In genomic region chr13:112790735-112791641, GRCh38 we compare ENCODE assay signal across 23 cellular contexts.
A peak's percentile ranks its signal among the peaks of the same experiment; 100 is the strongest.
DNase-seq lines count a peak whose midpoint lies in the region; ATAC-seq, FAIRE-seq and TF ChIP-seq lines count a peak whose summit lies in the region.
"Had no signal": no experiment of that assay in that cellular context is flagged by ENCODE, and none has a peak within 500 bp of the region (broad histone marks: within the 10 kb centered on the region; RNA-seq: fewer than 3 reads in every experiment).

No MANE protein-coding gene starts in this region.

- H3K27me3 ChIP-seq in body of pancreas = no peaks in the 10 kb centered on the region
- H3K27me3 ChIP-seq in HepG2 (ENCODE audit: control insufficient read depth in 1 of 2, insufficient read depth in 2 of 2, low read length in 2 of 2) = no peaks in the 10 kb centered on the region
- no peaks in the 10 kb centered on the region for H3K27me3 ChIP-seq in uterus
- H3K27me3 ChIP-seq: esophagus squamous epithelium, Peyer's patch, right lobe of liver had no signal

- no TSS peak for BruUV-seq in HepG2 (replicated peaks; lab: Mats Ljungman, UMichigan)

- CTCF ChIA-PET in HepG2 (lab: Yijun Ruan, JAX; ENCODE audit: low intra/inter-chr PET ratio, low total read pairs) = no interaction called here

- H3K9ac ChIP-seq in HepG2 (ENCODE audit: insufficient read depth, low read depth, low read length) = no peak overlapping the region
- H3K9ac ChIP-seq: SK-N-SH had no signal

- FAIRE-seq in HepG2 (lab: Jason Lieb, UNC) = no peak

- TF ChIP-seq EP300 in HepG2 (IDR thresholded peaks at IDR 0.05; ENCODE audit: low read depth in 2 of 2, low read length in 2 of 2) (no peak), HepG2 (CRISPR knock-in tag; IDR thresholded peaks at IDR 0.05; ENCODE audit: borderline replicate concordance) (no peak)

- WGBS in body of pancreas, 2 donors = 80 to 83% methylated on average over 9 to 17 of the region's 18 CpGs
- WGBS in HepG2 (ENCODE audit: low lambda C conversion rate) = 100% methylated on average over 9 of the region's 18 CpGs

- in situ Hi-C loops in HepG2 (cut with HindIII; ENCODE audit: extremely low pct_ligation_motif_present, low pct_unique_long_range_greater_than_20kb) = no loop called here

- no peaks in the 10 kb centered on the region for H4K20me1 ChIP-seq in HepG2 (ENCODE audit: insufficient read depth, low read length)

- no peak overlapping the region for H3K4me3 Mint-ChIP-seq in stimulated activated naive CD8-positive, alpha-beta T cell treated with anti-CD3 and anti-CD28 coated beads, Interleukin-15, amount 100 ng/mL, for 72 hours
- H3K4me3 Mint-ChIP-seq: activated CD4-positive, alpha-beta T cell treated with anti-CD3 and anti-CD28 coated beads, Interleukin-2, amount 10 ng/mL, durations not matched to agents 7 days and 5 days; activated naive CD4-positive, alpha-beta T cell treated with anti-CD3 and anti-CD28 coated beads, Interleukin-2, amount 50 U/mL, for 24 hours; mesothelial cell of epicardium; neural crest cell had no signal

- H3K4me1 ChIP-seq in body of pancreas (peaks cover 23% of the 10 kb centered on the region), HepG2 (ENCODE audit: insufficient read depth, low read length) (no peaks in the 10 kb centered on the region), uterus (no peaks in the 10 kb centered on the region)
- H3K4me1 ChIP-seq: esophagus squamous epithelium, Peyer's patch, right lobe of liver had no signal

- no peak for TF ChIP-seq CTCF in body of pancreas (IDR thresholded peaks at IDR 0.05)
- TF ChIP-seq CTCF in HepG2 (CRISPR knock-in tag; IDR thresholded peaks at IDR 0.05) = 0 out of 2 replicates have a peak, but pooled peaks have one; percentile 17
- TF ChIP-seq CTCF in uterus (IDR thresholded peaks at IDR 0.05) = no peak

- H3K36me3 ChIP-seq in body of pancreas (replicated peaks in 1 of 2; ENCODE audit: insufficient read depth in 1 of 2, low read depth in 2 of 2) = peaks cover 0 to 2% of the 10 kb centered on the region in 2 donors
- H3K36me3 ChIP-seq in HepG2 (replicated peaks in 1 of 2; ENCODE audit: control insufficient read depth in 1 of 2, insufficient read depth in 2 of 2, low read length in 2 of 2) = peaks cover 14 to 48% of the 10 kb centered on the region in 2 experiments; a peak in 4 of 5 replicates
- no peaks in the 10 kb centered on the region for H3K36me3 ChIP-seq in uterus
- H3K36me3 ChIP-seq: right lobe of liver had no signal

- H3K4me3 ChIP-seq in body of pancreas = no peak overlapping the region
- no peak overlapping the region for H3K4me3 ChIP-seq in HepG2 (replicated peaks in 1 of 3; ENCODE audit: insufficient read depth in 1 of 3, low read depth in 2 of 3, low read length in 3 of 3)
- no peak overlapping the region for H3K4me3 ChIP-seq in uterus
- H3K4me3 ChIP-seq: esophagus squamous epithelium, Peyer's patch, right lobe of liver had no signal

- TF ChIP-seq POLR2A in body of pancreas (IDR thresholded peaks at IDR 0.05) = no peak
- TF ChIP-seq POLR2A in HepG2 (IDR thresholded peaks at IDR 0.05; ENCODE audit: insufficient read depth in 1 of 2, low read depth in 2 of 2, low read length in 2 of 2) = no peak
- no peak for TF ChIP-seq POLR2A in uterus (IDR thresholded peaks at IDR 0.05)

- no peaks in the 10 kb centered on the region for H3K9me3 ChIP-seq in body of pancreas
- H3K9me3 ChIP-seq in HepG2 (ENCODE audit: low read length) = no peaks in the 10 kb centered on the region
- H3K9me3 ChIP-seq in uterus = no peaks in the 10 kb centered on the region
- H3K9me3 ChIP-seq: esophagus squamous epithelium, Peyer's patch, right lobe of liver, SK-N-SH had no signal

- no peaks in the 10 kb centered on the region for H3K27me3 Mint-ChIP-seq in stimulated activated naive CD8-positive, alpha-beta T cell treated with anti-CD3 and anti-CD28 coated beads, Interleukin-15, amount 100 ng/mL, for 72 hours
- H3K27me3 Mint-ChIP-seq: activated CD4-positive, alpha-beta T cell treated with anti-CD3 and anti-CD28 coated beads, Interleukin-2, amount 10 ng/mL, durations not matched to agents 7 days and 5 days; activated naive CD4-positive, alpha-beta T cell treated with anti-CD3 and anti-CD28 coated beads, Interleukin-2, amount 50 U/mL, for 24 hours had no signal

- no peaks in the 10 kb centered on the region for H3K79me2 ChIP-seq in HepG2 (ENCODE audit: insufficient read depth, low read length)

- no peak overlapping the region for H3K4me2 ChIP-seq in HepG2 (ENCODE audit: low read depth, low read length)
- H3K4me2 ChIP-seq: SK-N-SH had no signal

- H3K4me1 Mint-ChIP-seq in stimulated activated naive CD8-positive, alpha-beta T cell treated with anti-CD3 and anti-CD28 coated beads, Interleukin-15, amount 100 ng/mL, for 72 hours = peaks cover 12% of the 10 kb centered on the region
- H3K4me1 Mint-ChIP-seq: mesothelial cell of epicardium, neural crest cell had no signal

- POLR2A ChIA-PET in HepG2 (lab: Yijun Ruan, JAX) = no interaction called here

- no peak overlapping the region for H3K27ac Mint-ChIP-seq in stimulated activated naive CD8-positive, alpha-beta T cell treated with anti-CD3 and anti-CD28 coated beads, Interleukin-15, amount 100 ng/mL, for 72 hours
- H3K27ac Mint-ChIP-seq: activated CD4-positive, alpha-beta T cell treated with anti-CD3 and anti-CD28 coated beads, Interleukin-2, amount 10 ng/mL, durations not matched to agents 7 days and 5 days; activated naive CD4-positive, alpha-beta T cell treated with anti-CD3 and anti-CD28 coated beads, Interleukin-2, amount 50 U/mL, for 24 hours; mesothelial cell of epicardium had no signal

- no peak for TF ChIP-seq RAD21 in HepG2 (CRISPR knock-in tag; IDR thresholded peaks at IDR 0.05)

- ATAC-seq in stimulated activated naive CD8-positive, alpha-beta T cell treated with anti-CD3 and anti-CD28 coated beads, Interleukin-15, Interleukin-2, amounts not matched to agents 100 U/mL and 50 U/mL, for 24 hours = peak; percentile 19
- no peak for ATAC-seq in stimulated activated naive CD8-positive, alpha-beta T cell treated with anti-CD3 and anti-CD28 coated beads, Interleukin-15, amount 100 ng/mL, for 72 hours
- peak; percentile 70 for ATAC-seq in body of pancreas
- no peak; the same call in 2 of the 3 replicates for ATAC-seq in HepG2

- no peak overlapping the region for H2AFZ ChIP-seq in HepG2 (ENCODE audit: low read length)

- peaks cover 0 to 6% of the 10 kb centered on the region in 2 donors for H3K9me3 Mint-ChIP-seq in stimulated activated naive CD8-positive, alpha-beta T cell treated with anti-CD3 and anti-CD28 coated beads, Interleukin-15, amount 100 ng/mL, for 72 hours
- H3K9me3 Mint-ChIP-seq: activated CD4-positive, alpha-beta T cell treated with anti-CD3 and anti-CD28 coated beads, Interleukin-2, amount 10 ng/mL, durations not matched to agents 7 days and 5 days; activated naive CD4-positive, alpha-beta T cell treated with anti-CD3 and anti-CD28 coated beads, Interleukin-2, amount 50 U/mL, for 24 hours; neural crest cell had no signal

- intact Hi-C loops in body of pancreas (cut with DNase I) = no loop called here
- intact Hi-C loops in HepG2 (cut with micrococcal nuclease; ENCODE audit: unreplicated experiment) = no loop called here
- intact Hi-C loops in uterus (cut with DNase I; ENCODE audit: low total_unique reads) = no loop called here

- peak overlapping the region in 3 of 4 donors; percentile 57 to 64 (median 62) for H3K27ac ChIP-seq in body of pancreas
- H3K27ac ChIP-seq in HepG2 (ENCODE audit: extremely low read length, insufficient read depth, low read length) = no peak overlapping the region
- no peak overlapping the region for H3K27ac ChIP-seq in uterus
- H3K27ac ChIP-seq: esophagus squamous epithelium, Peyer's patch, right lobe of liver had no signal

- DNase-seq in stimulated activated naive CD8-positive, alpha-beta T cell treated with anti-CD3 and anti-CD28 coated beads, Interleukin-15, Interleukin-2, amounts not matched to agents 100 U/mL and 50 U/mL, for 24 hours = no peak
- no peak for DNase-seq in stimulated activated naive CD8-positive, alpha-beta T cell treated with anti-CD3 and anti-CD28 coated beads, Interleukin-15, amount 100 ng/mL, for 72 hours
- no peak for DNase-seq in body of pancreas
- no peak for DNase-seq in HepG2 (ENCODE audit: low spot score)
- DNase-seq in uterus = peak; percentile 4 to 11
- no peak for DNase-seq in HuH-7 (ENCODE audit: low spot score)
- DNase-seq in T1000 (lab: John Stamatoyannopoulos, UW) = no peak
- no peak for DNase-seq in medulla oblongata (ENCODE audit: extremely low spot score)
- DNase-seq: activated CD4-positive, alpha-beta T cell treated with anti-CD3 and anti-CD28 coated beads, Interleukin-2, amount 10 ng/mL, durations not matched to agents 7 days and 5 days; Calu3; dermis blood vessel endothelial cell; esophagus squamous epithelium; glutamatergic neuron; KG1; NCI-H1048; NCI-H2171 treated with DMSO at 0.1 percent for 48 hours; NCI-H82; Peyer's patch; right lobe of liver; SK-N-SH had no signal

TF ChIP-seq in HepG2, 621 proteins besides CTCF, POLR2A, EP300 and RAD21 (continues in another document):
- TF ChIP-seq SRF (IDR thresholded peaks at IDR 0.05; ENCODE audit: low read depth, low read length) (no peak), JARID2 (CRISPR knock-in tag; IDR thresholded peaks at IDR 0.05; ENCODE audit: insufficient replicate concordance) (no peak), ZNF577 (CRISPR knock-in tag; IDR thresholded peaks at IDR 0.05; ENCODE audit: borderline replicate concordance, low read depth) (no peak), ZNF20 (CRISPR knock-in tag; IDR thresholded peaks at IDR 0.05) (no peak), ZNF225 (CRISPR knock-in tag; IDR thresholded peaks at IDR 0.05) (no peak), SKIL (CRISPR knock-in tag; IDR thresholded peaks at IDR 0.05; ENCODE audit: borderline replicate concordance) (no peak), AGO2 (optimal IDR thresholded peaks at IDR 0.05; ENCODE audit: low read depth, low read length) (peak; percentile 78), MTF1 (CRISPR knock-in tag; IDR thresholded peaks at IDR 0.05) (no peak), ZNF891 (CRISPR knock-in tag; IDR thresholded peaks at IDR 0.05) (0 out of 2 replicates have a peak, but pooled peaks have one; percentile 27), FOXA3 (CRISPR knock-in tag; IDR thresholded peaks at IDR 0.05) (no peak)

Comparison
In these comparisons a context has a peak if more than half of its experiments do, and no peak if none do; other contexts are left out.
1. ATAC-seq: peak in stimulated activated naive CD8-positive, alpha-beta T cell treated with anti-CD3 and anti-CD28 coated beads, Interleukin-15, Interleukin-2, amounts not matched to agents 100 U/mL and 50 U/mL, for 24 hours (single experiment) and body of pancreas (single experiment); none in stimulated activated naive CD8-positive, alpha-beta T cell treated with anti-CD3 and anti-CD28 coated beads, Interleukin-15, amount 100 ng/mL, for 72 hours (single experiment) and HepG2 (single experiment).
2. DNase-seq: peak in uterus (2 of 2); none in stimulated activated naive CD8-positive, alpha-beta T cell treated with anti-CD3 and anti-CD28 coated beads, Interleukin-15, Interleukin-2, amounts not matched to agents 100 U/mL and 50 U/mL, for 24 hours (single experiment), stimulated activated naive CD8-positive, alpha-beta T cell treated with anti-CD3 and anti-CD28 coated beads, Interleukin-15, amount 100 ng/mL, for 72 hours (0 of 2), body of pancreas (0 of 4), HepG2 (single experiment), HuH-7 (single experiment), T1000 (single experiment) and medulla oblongata (single experiment).
3. H3K27ac ChIP-seq: peak in body of pancreas (3 of 4); none in HepG2 (single experiment) and uterus (0 of 2).